Comparison of ENCODE assay signal across 28 cellular contexts in the genomic region with DNA sequence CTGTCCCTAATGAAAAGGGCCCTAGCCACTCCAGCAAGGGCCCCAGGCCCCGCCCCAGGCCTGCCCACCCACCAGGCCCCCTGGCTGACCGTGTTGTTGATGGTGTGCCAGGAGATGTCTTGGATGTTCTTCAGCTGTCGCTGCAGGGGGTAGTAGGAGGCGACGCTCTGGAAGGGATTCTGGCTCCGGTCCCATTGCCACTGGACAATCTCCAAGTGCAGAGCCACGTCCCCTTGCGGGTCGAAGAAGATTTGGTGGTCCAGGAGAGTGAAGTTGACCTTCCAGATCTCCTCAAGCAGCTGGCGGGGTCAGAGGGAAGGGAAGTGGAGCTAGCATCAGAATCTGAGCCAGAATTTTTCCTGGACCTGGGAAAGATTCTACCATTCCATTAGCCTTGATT. TPM values are rescaled to one million over a fixed set of nuclear protein-coding genes. Genes with fewer than 3 reads are reported as not detected.
"Had no signal": no experiment of that assay in that cellular context is flagged by ENCODE, and none has a peak within 500 bp of the region (broad histone marks: within the 10 kb centered on the region; RNA-seq: fewer than 3 reads in every experiment).

No MANE protein-coding gene starts in this region.

- H3K36me3 ChIP-seq: cardiac muscle cell, left ventricle myocardium inferior, tibial artery had no signal

- H3K9me3 ChIP-seq: tibial artery had no signal

- H3K4me3 Mint-ChIP-seq: activated naive CD4-positive, alpha-beta T cell treated with anti-CD3 and anti-CD28 coated beads for 36 hours; activated naive CD8-positive, alpha-beta T cell treated with anti-CD3 and anti-CD28 coated beads, Interleukin-2, amount 10 ng/mL, durations not matched to agents 7 days and 5 days; dendritic cell treated with granulocyte-macrophage colony-stimulating factor and Interleukin-4, amounts not matched to agents 40 ng/mL and 50 ng/mL, for 4 days; mesothelial cell of epicardium; natural killer cell; T-helper 1 cell treated with Interleukin-12 subunit alpha and Interleukin-12 subunit beta and Interleukin-4 antibody, amounts not matched to agents 30 μg/mL and 1 μg/mL, for 36 hours had no signal

- H3K27ac ChIP-seq: cardiac muscle cell, left ventricle myocardium inferior, tibial artery had no signal

- H3K36me3 Mint-ChIP-seq: activated naive CD8-positive, alpha-beta T cell treated with anti-CD3 and anti-CD28 coated beads, Interleukin-2, amount 10 ng/mL, durations not matched to agents 7 days and 5 days; mesothelial cell of epicardium; natural killer cell had no signal

- DNase-seq: activated CD4-positive, alpha-beta T cell treated with anti-CD3 and anti-CD28 coated beads for 4 hours; activated CD4-positive, alpha-beta T cell treated with anti-CD3 and anti-CD28 coated beads, Interleukin-2, amount 50 U/mL, for 48 hours; activated CD4-positive, CD25-positive, alpha-beta regulatory T cell; activated effector memory CD4-positive, alpha-beta T cell treated with Interleukin-2 at 50 U/mL for 16 hours; activated naive CD4-positive, alpha-beta T cell treated with anti-CD3 and anti-CD28 coated beads for 36 hours; activated naive CD8-positive, alpha-beta T cell treated with anti-CD3 and anti-CD28 coated beads, Interleukin-2, amount 10 ng/mL, durations not matched to agents 7 days and 5 days; activated T-cell treated with anti-CD3 and anti-CD28 coated beads, Interleukin-2, amount 50 U/mL, for 48 hours; effector CD4-positive, alpha-beta T cell; erythroblast; foreskin melanocyte; kidney glomerular epithelial cell; left ventricle myocardium inferior; mammary epithelial cell; natural killer cell; retina; stimulated activated CD4-positive, alpha-beta T cell treated with anti-CD3 and anti-CD28 coated beads, Interleukin-4, amount 100 ng/mL, for 24 hours; stimulated activated naive CD8-positive, alpha-beta T cell treated with anti-CD3 and anti-CD28 coated beads, Interleukin-15, Interleukin-2, amounts not matched to agents 100 U/mL and 50 U/mL, for 24 hours; T1000; tibial artery had no signal

- H3K27ac Mint-ChIP-seq: activated naive CD4-positive, alpha-beta T cell treated with anti-CD3 and anti-CD28 coated beads for 36 hours; activated naive CD8-positive, alpha-beta T cell treated with anti-CD3 and anti-CD28 coated beads, Interleukin-2, amount 10 ng/mL, durations not matched to agents 7 days and 5 days; dendritic cell treated with granulocyte-macrophage colony-stimulating factor and Interleukin-4, amounts not matched to agents 40 ng/mL and 50 ng/mL, for 4 days; mesothelial cell of epicardium; natural killer cell; progenitor cell of endocrine pancreas; T-helper 1 cell treated with Interleukin-12 subunit alpha and Interleukin-12 subunit beta and Interleukin-4 antibody, amounts not matched to agents 30 μg/mL and 1 μg/mL, for 36 hours had no signal

- ATAC-seq: natural killer cell; stimulated activated naive CD8-positive, alpha-beta T cell treated with anti-CD3 and anti-CD28 coated beads, Interleukin-15, Interleukin-2, amounts not matched to agents 100 U/mL and 50 U/mL, for 24 hours had no signal

- H3K27me3 Mint-ChIP-seq: activated naive CD8-positive, alpha-beta T cell treated with anti-CD3 and anti-CD28 coated beads, Interleukin-2, amount 10 ng/mL, durations not matched to agents 7 days and 5 days had no signal

- H3K4me3 ChIP-seq: cardiac muscle cell, left ventricle myocardium inferior, tibial artery had no signal

- H3K4me1 ChIP-seq: left ventricle myocardium inferior had no signal

- H3K4me1 Mint-ChIP-seq: activated naive CD8-positive, alpha-beta T cell treated with anti-CD3 and anti-CD28 coated beads, Interleukin-2, amount 10 ng/mL, durations not matched to agents 7 days and 5 days; natural killer cell had no signal

- H3K9me3 Mint-ChIP-seq: activated naive CD4-positive, alpha-beta T cell treated with anti-CD3 and anti-CD28 coated beads for 36 hours; activated naive CD8-positive, alpha-beta T cell treated with anti-CD3 and anti-CD28 coated beads, Interleukin-2, amount 10 ng/mL, durations not matched to agents 7 days and 5 days; natural killer cell; T-helper 1 cell treated with Interleukin-12 subunit alpha and Interleukin-12 subunit beta and Interleukin-4 antibody, amounts not matched to agents 30 μg/mL and 1 μg/mL, for 36 hours had no signal

RNA-seq across cellular contexts. Expression of a gene that starts 10.2 kb away (rescaled TPM):
- total RNA-seq: activated naive CD4-positive, alpha-beta T cell treated with anti-CD3 and anti-CD28 coated beads for 36 hours; activated naive CD8-positive, alpha-beta T cell treated with anti-CD3 and anti-CD28 coated beads, Interleukin-2, amount 10 ng/mL, durations not matched to agents 7 days and 5 days; cardiac muscle cell; cerebellum; fibroblast of lung; left ventricle myocardium inferior; mesothelial cell of epicardium; natural killer cell; osteocyte; progenitor cell of endocrine pancreas; urinary bladder had no signal
- polyA plus RNA-seq: cardiac muscle cell, fibroblast of lung, mammary epithelial cell, urinary bladder had no signal
